8 cellular contexts compared by ENCODE assay signal in genomic region chr10:12710594-12711343, GRCh38.
DNase-seq lines count a peak whose midpoint lies in the region; ATAC-seq, FAIRE-seq and TF ChIP-seq lines count a peak whose summit lies in the region.

No MANE protein-coding gene starts in this region.

- H3K27ac ChIP-seq in HCT116 (ENCODE audit: low read depth, low read length) (no peak overlapping the region), K562 (ENCODE audit: extremely low read depth, low read depth, low read length) (no peak overlapping the region), spleen (no peak overlapping the region)

- no peaks in the 10 kb centered on the region for H3K9me1 ChIP-seq in K562 (ENCODE audit: control insufficient read depth, insufficient read depth, low read length)

- peak overlapping the region; percentile 21; the same call in 1 of the 2 replicates for H3K4me2 ChIP-seq in HCT116 (ENCODE audit: low read length)
- peak overlapping the region; percentile 17; the same call in 1 of the 2 replicates for H3K4me2 ChIP-seq in K562 (ENCODE audit: insufficient read depth, low read length)

- H2AFZ ChIP-seq in HCT116 (ENCODE audit: low read depth, low read length, poor library complexity, severe bottlenecking), result no peak overlapping the region
- no peak overlapping the region for H2AFZ ChIP-seq in K562 (ENCODE audit: low read depth, low read length)

- TF ChIP-seq POLR2A in HCT116 (IDR thresholded peaks at IDR 0.05; ENCODE audit: borderline replicate concordance, extremely low read depth, insufficient read depth, insufficient read length), result no peak
- TF ChIP-seq POLR2A in K562 (conservative IDR thresholded peaks at IDR 0.05), result no peak
- TF ChIP-seq POLR2A in spleen (IDR thresholded peaks at IDR 0.05), result no peak

- no peaks in the 10 kb centered on the region for H3K9me3 ChIP-seq in HCT116 (ENCODE audit: control insufficient read depth in 1 of 2, insufficient read depth in 1 of 2, low read depth in 1 of 2, low read length in 2 of 2)
- H3K9me3 ChIP-seq in K562 (replicated peaks; ENCODE audit: control insufficient read depth, insufficient read depth, low read depth, low read length), result no peaks in the 10 kb centered on the region
- no peaks in the 10 kb centered on the region for H3K9me3 ChIP-seq in spleen

- no peaks in the 10 kb centered on the region for H3K9me2 ChIP-seq in HCT116 (ENCODE audit: insufficient read depth)

- peak; percentile 93 for TF ChIP-seq RAD21 in HCT116 (IDR thresholded peaks at IDR 0.05; ENCODE audit: low read depth)
- peak; percentile 75 to 81 for TF ChIP-seq RAD21 in K562 (CRISPR knock-in tag; conservative IDR thresholded peaks at IDR 0.05 in 1 of 2, IDR thresholded peaks at IDR 0.05 in 1 of 2)

- DNase-seq in DMS53 treated with DMSO at 0.1 percent for 48 hours (lab: John Stamatoyannopoulos, UW; ENCODE audit: unreplicated experiment), result peak; percentile 87
- peak; percentile 76 for DNase-seq in HCT116 (ENCODE audit: low read depth, low spot score)
- DNase-seq in NCI-H2081 treated with DMSO at 0.1 percent for 48 hours (lab: John Stamatoyannopoulos, UW), result peak; percentile 27
- DNase-seq in UCSD-AML1 (lab: John Stamatoyannopoulos, UW; ENCODE audit: unreplicated experiment), result peak; percentile 83
- peak; percentile 62 to 75 (median 64) for DNase-seq in K562 (ENCODE audit: extremely low read depth in 1 of 4, low spot score in 3 of 4)
- DNase-seq in iPS-NIHi11 (ENCODE audit: low spot score), result peak; percentile 87
- DNase-seq in spleen, result peak; percentile 89

- POLR2A ChIA-PET in HCT116 (lab: Charles Lee), result interaction anchor here (0.6 to 3.5 kb wide), 3 partner anchors 10 to 446 kb away, joined by 3 to 13 read pairs (median 3); no protein-coding TSS in a partner anchor
- POLR2A ChIA-PET in K562 (lab: Yijun Ruan, JAX), result interaction anchor here (0.6 kb wide), 1 partner anchor 387 kb away, joined by 3 read pairs; no protein-coding TSS in a partner anchor

- H4K20me1 ChIP-seq in HCT116 (ENCODE audit: insufficient read depth) (no peaks in the 10 kb centered on the region), K562 (replicated peaks; ENCODE audit: control insufficient read depth, insufficient read depth, low read length) (no peaks in the 10 kb centered on the region)

- H3K27me3 ChIP-seq in HCT116 (ENCODE audit: insufficient read depth, low read length) (no peaks in the 10 kb centered on the region), K562 (ENCODE audit: control insufficient read depth in 2 of 2, insufficient read depth in 2 of 2, low read length in 2 of 2) (peaks cover 0 to 4% of the 10 kb centered on the region in 2 experiments; a peak in 2 of 5 replicates), spleen (replicated peaks in 1 of 7) (no peaks in the 10 kb centered on the region)

- in situ Hi-C loops in K562 (cut with MboI), result loop anchor here (5.0 to 25.0 kb wide), 3 partner anchors 364 to 923 kb away; no protein-coding TSS in a partner anchor

- TF ChIP-seq EP300 in K562 (IDR thresholded peaks at IDR 0.05; ENCODE audit: low read length), result peak; percentile 10; the same call in 1 of the 2 replicates

- TF ChIP-seq CTCF in HCT116 (IDR thresholded peaks at IDR 0.05 in 2 of 3, conservative IDR thresholded peaks at IDR 0.05 in 1 of 3; ENCODE audit: borderline replicate concordance in 1 of 3, insufficient read depth in 1 of 3, low read depth in 2 of 3, low read length in 2 of 3) (peak; percentile 78 to 97 (median 96)), K562 (IDR thresholded peaks at IDR 0.05 in 2 of 3, conservative IDR thresholded peaks at IDR 0.05 in 1 of 3; ENCODE audit: insufficient read depth in 2 of 3, low read depth in 1 of 3, low read length in 3 of 3) (peak; percentile 80 to 92 (median 89)), spleen (IDR thresholded peaks at IDR 0.05 in 8 of 11, conservative IDR thresholded peaks at IDR 0.05 in 3 of 11) (peak; percentile 78 to 93 (median 88))

- BruUV-seq in HCT116 (replicated peaks; lab: Mats Ljungman, UMichigan) (no TSS peak), K562 (replicated peaks; lab: Mats Ljungman, UMichigan) (no TSS peak)

- no peak overlapping the region for H3K4me3 ChIP-seq in HCT116 (replicated peaks in 1 of 2; ENCODE audit: low read depth in 1 of 2, low read length in 2 of 2)
- H3K4me3 ChIP-seq in K562, result no peak overlapping the region
- H3K4me3 ChIP-seq in spleen, result no peak overlapping the region

- RAD21 ChIA-PET in HCT116 (lab: Charles Lee; ENCODE audit: low non-redundant PET in 1 of 2, low total read pairs in 2 of 2, uncharacterized antibody in 2 of 2, unreplicated experiment in 2 of 2), result interaction anchor here in 1 of 2 experiments (1.9 kb wide), 1 partner anchor 446 kb away, joined by 5 read pairs; no protein-coding TSS in a partner anchor

- H3K79me2 ChIP-seq in HCT116 (ENCODE audit: insufficient read depth, low read length) (no peaks in the 10 kb centered on the region), K562 (ENCODE audit: control insufficient read depth, insufficient read depth, low read length) (no peaks in the 10 kb centered on the region)

- peak; percentile 92 for FAIRE-seq in K562 (lab: Jason Lieb, UNC)

- no peaks in the 10 kb centered on the region for H3K36me3 ChIP-seq in HCT116 (ENCODE audit: control insufficient read depth in 1 of 2, insufficient read depth in 2 of 2, low read length in 2 of 2)
- H3K36me3 ChIP-seq in K562 (ENCODE audit: control insufficient read depth, insufficient read depth, low read length), result no peaks in the 10 kb centered on the region
- H3K36me3 ChIP-seq in spleen, result no peaks in the 10 kb centered on the region

- intact Hi-C loops in HCT116 (cut with micrococcal nuclease) (loop anchor here (1.0 to 10.0 kb wide), 4 partner anchors 364 to 916 kb away; no protein-coding TSS in a partner anchor), K562 (cut with micrococcal nuclease) (loop anchor here (2.0 to 10.0 kb wide), 4 partner anchors 194 to 446 kb away; no protein-coding TSS in a partner anchor), spleen (cut with DNase I; ENCODE audit: low total_unique reads) (loop anchor here (5.0 kb wide), 1 partner anchor 448 kb away; no protein-coding TSS in a partner anchor)

- ATAC-seq in HCT116 (peak; percentile 65), K562 (peak; percentile 90), GM19455 (IDR thresholded peaks at IDR 0.05; ENCODE audit: unreplicated experiment) (no peak)

- WGBS in K562 (ENCODE audit: insufficient coverage, low coverage, missing lambda C conversion rate), result 7% methylated on average over 9 of the region's 9 CpGs
- WGBS in spleen, 5 donors, result 39 to 46% (median 44%) methylated on average over 9 of the region's 9 CpGs

- CTCF ChIA-PET in HCT116 (lab: Charles Lee), result interaction anchor here (0.7 to 3.8 kb wide), 16 partner anchors 9 to 724 kb away, joined by 3 to 32 read pairs (median 4); partner anchors contain the start of gene OPTN
- CTCF ChIA-PET in K562 (lab: Yijun Ruan, JAX; ENCODE audit: low intra/inter-chr PET ratio), result interaction anchor here (1.2 kb wide), 3 partner anchors 364 to 928 kb away, joined by 4 read pairs; no protein-coding TSS in a partner anchor

- H3K4me1 ChIP-seq in HCT116 (ENCODE audit: control insufficient read depth in 1 of 2, insufficient read depth in 2 of 2, low read length in 2 of 2), result peaks cover 40 to 55% of the 10 kb centered on the region in 2 experiments
- no peaks in the 10 kb centered on the region for H3K4me1 ChIP-seq in K562 (replicated peaks in 1 of 2; ENCODE audit: control insufficient read depth in 2 of 2, insufficient read depth in 2 of 2, low read length in 2 of 2)
- peaks cover 8 to 54% (median 31%) of the 10 kb centered on the region in 6 donors for H3K4me1 ChIP-seq in spleen

- H3K9ac ChIP-seq in HCT116 (ENCODE audit: low read length) (no peak overlapping the region), K562 (ENCODE audit: insufficient read depth in 1 of 2, low read depth in 2 of 2, low read length in 2 of 2) (no peak overlapping the region)

TF ChIP-seq in HCT116, 20 proteins besides CTCF, POLR2A, EP300 and RAD21 (continues in another document):
- TF ChIP-seq ZNF274 (IDR thresholded peaks at IDR 0.05; ENCODE audit: low read depth, low read length) (no peak), POLR2AphosphoS5 (IDR thresholded peaks at IDR 0.05; ENCODE audit: low read depth, low read length) (0 out of 2 replicates have a peak, but pooled peaks have one; percentile 28), FOSL1 (IDR thresholded peaks at IDR 0.05; ENCODE audit: low read depth) (no peak)

TF ChIP-seq in K562, 482 proteins besides CTCF, POLR2A, EP300 and RAD21 (continues in another document):
- TF ChIP-seq MYC (IDR thresholded peaks at IDR 0.05; ENCODE audit: low read depth, low read length) (peak; percentile 19), MYC (CRISPR knock-in tag; IDR thresholded peaks at IDR 0.05; ENCODE audit: borderline replicate concordance, low read depth) (peak; percentile 55; the same call in 1 of the 2 replicates), RCOR1 (IDR thresholded peaks at IDR 0.05; ENCODE audit: borderline replicate concordance in 1 of 2, low read depth in 2 of 2, low read length in 2 of 2) (0 out of 4 replicates have a peak, but pooled peaks of 1 of the 2 experiments have one; percentile 7), CEBPB (tag; IDR thresholded peaks at IDR 0.05) (peak; percentile 78), KDM1A (IDR thresholded peaks at IDR 0.05) (no peak), ATF3 (IDR thresholded peaks at IDR 0.05) (peak; percentile 85), ATF3 (CRISPR knock-in tag; conservative IDR thresholded peaks at IDR 0.05) (no peak), ZNF165 (CRISPR knock-in tag; IDR thresholded peaks at IDR 0.05; ENCODE audit: borderline replicate concordance) (peak; percentile 68; the same call in 1 of the 2 replicates), PRPF4 (IDR thresholded peaks at IDR 0.05; ENCODE audit: insufficient read depth, low read depth, low read length, poor library complexity, severe bottlenecking) (no peak), CHCHD3 (CRISPR knock-in tag; IDR thresholded peaks at IDR 0.05) (no peak)

Comparison
In these comparisons a context has a peak if more than half of its experiments do, and no peak if none do; other contexts are left out.
1. DNase-seq: peak in every context shown above with its lines; median percentile 89 in spleen; 87 in DMS53 treated with DMSO at 0.1 percent for 48 hours; 87 in iPS-NIHi11; 83 in UCSD-AML1; 76 in HCT116; 64 in K562; 27 in NCI-H2081 treated with DMSO at 0.1 percent for 48 hours.